10 cellular contexts compared by ENCODE assay signal in genomic region chr22:41512421-41513194, GRCh38. TPM values are rescaled to one million over a fixed set of nuclear protein-coding genes. Genes with fewer than 3 reads are reported as not detected.
DNase-seq lines count a peak whose midpoint lies in the region; ATAC-seq and TF ChIP-seq lines count a peak whose summit lies in the region.
"Had no signal": no experiment of that assay in that cellular context is flagged by ENCODE, and none has a peak within 500 bp of the region (broad histone marks: within the 10 kb centered on the region; RNA-seq: fewer than 3 reads in every experiment).

No MANE protein-coding gene starts in this region.

- peaks cover 10 to 16% of the 10 kb centered on the region in 2 donors for H3K4me1 Mint-ChIP-seq in stimulated activated naive B cell treated with anti-CD40 and anti-IgM and Interleukin-4, amounts not matched to agents 10 μg/mL and 1 μg/mL and 100 μg/mL, for 72 hours

- no peaks in the 10 kb centered on the region for H3K27me3 Mint-ChIP-seq in stimulated activated naive B cell treated with anti-CD40 and anti-IgM and Interleukin-4, amounts not matched to agents 10 μg/mL and 1 μg/mL and 100 μg/mL, for 72 hours

- peaks cover 48 to 57% of the 10 kb centered on the region in 2 donors for H3K36me3 Mint-ChIP-seq in stimulated activated naive B cell treated with anti-CD40 and anti-IgM and Interleukin-4, amounts not matched to agents 10 μg/mL and 1 μg/mL and 100 μg/mL, for 72 hours

- no peak overlapping the region for H3K4me3 Mint-ChIP-seq in stimulated activated naive B cell treated with anti-CD40 and anti-IgM and Interleukin-4, amounts not matched to agents 10 μg/mL and 1 μg/mL and 100 μg/mL, for 72 hours

- no peaks in the 10 kb centered on the region for H3K9me3 Mint-ChIP-seq in stimulated activated naive B cell treated with anti-CD40 and anti-IgM and Interleukin-4, amounts not matched to agents 10 μg/mL and 1 μg/mL and 100 μg/mL, for 72 hours

- DNase-seq in H7 (peak; percentile 98), foreskin keratinocyte (peak; percentile 26 to 55), renal cortical epithelial cell (ENCODE audit: low read depth) (peak; percentile 58)
- DNase-seq in activated CD8-positive, alpha-beta memory T cell treated with anti-CD3 and anti-CD28 coated beads, Interleukin-2, amount 50 U/mL, for 48 hours, result no peak
- no peak for DNase-seq in stimulated activated naive B cell treated with anti-CD40 and anti-IgM and Interleukin-4, amounts not matched to agents 10 μg/mL and 1 μg/mL and 100 μg/mL, for 72 hours
- DNase-seq: stimulated activated CD4-positive, alpha-beta T cell treated with anti-CD3 and anti-CD28 coated beads, Interleukin-15, amount 100 ng/mL, for 24 hours had no signal

- no peak overlapping the region for H3K27ac ChIP-seq in foreskin keratinocyte

- ATAC-seq in foreskin keratinocyte, result peak; percentile 79
- ATAC-seq in HG02973 (IDR thresholded peaks at IDR 0.05; ENCODE audit: unreplicated experiment), result no peak
- ATAC-seq in GM21723 (IDR thresholded peaks at IDR 0.05; ENCODE audit: unreplicated experiment), result no peak
- ATAC-seq in stimulated activated naive B cell treated with anti-CD40 and anti-IgM and Interleukin-4, amounts not matched to agents 10 μg/mL and 1 μg/mL and 100 μg/mL, for 72 hours (replicated peaks), result no peak

- no peak overlapping the region for H3K4me3 ChIP-seq in H7 (ENCODE audit: insufficient read depth, low read depth, low read length)

- no peak overlapping the region for H3K27ac Mint-ChIP-seq in stimulated activated naive B cell treated with anti-CD40 and anti-IgM and Interleukin-4, amounts not matched to agents 10 μg/mL and 1 μg/mL and 100 μg/mL, for 72 hours

- peaks cover 13% of the 10 kb centered on the region for H3K4me1 ChIP-seq in foreskin keratinocyte

- peaks cover 16% of the 10 kb centered on the region for H3K36me3 ChIP-seq in H7 (replicated peaks; ENCODE audit: control insufficient read depth, insufficient read depth, low read length)

- H3K27me3 ChIP-seq in H7 (ENCODE audit: control insufficient read depth, insufficient read depth, low read length) (no peaks in the 10 kb centered on the region), foreskin keratinocyte (no peaks in the 10 kb centered on the region)

- TF ChIP-seq CTCF in foreskin keratinocyte (conservative IDR thresholded peaks at IDR 0.05), result no peak

TF ChIP-seq in PFSK-1, 5 proteins besides CTCF, POLR2A, EP300 and RAD21:
- TF ChIP-seq FOXP2 (optimal IDR thresholded peaks at IDR 0.05; ENCODE audit: borderline replicate concordance, extremely low read depth, extremely low read length, insufficient read depth) (peak; percentile 30), REST (IDR thresholded peaks at IDR 0.05; ENCODE audit: insufficient read depth in 1 of 2, low read depth in 2 of 2, low read length in 2 of 2) (no peak), TAF1 (IDR thresholded peaks at IDR 0.05; ENCODE audit: borderline replicate concordance, insufficient read depth, low read length) (no peak)

RNA-seq across cellular contexts. Expression of gene POLR3H, which starts 31.7 kb away (rescaled TPM):
- 8.5 and 9.5 TPM in 2 replicates for total RNA-seq in H7 (2014; rRNA removed; shearing (Covaris generic))
- 67.2 TPM for polyA plus RNA-seq in PFSK-1 (2012; ENCODE audit: insufficient read length, low read depth)
- total RNA-seq in foreskin keratinocyte (32.7 and 32.9 TPM in 2 replicates), renal cortical epithelial cell (17.4 and 38.8 TPM in 2 replicates)
- 56.7 and 60.3 TPM in 2 replicates for polyA plus RNA-seq in foreskin keratinocyte

RNA-seq across cellular contexts. Expression of gene ACO2, which starts 43.7 kb away (rescaled TPM):
- 101 and 103 TPM in 2 replicates for total RNA-seq in H7 (2014; rRNA removed; shearing (Covaris generic))
- polyA plus RNA-seq in PFSK-1 (2012; ENCODE audit: insufficient read length, low read depth), result 143 TPM
- 76.5 and 79.6 TPM in 2 replicates for total RNA-seq in foreskin keratinocyte
- 68.4 and 74.2 TPM in 2 replicates for polyA plus RNA-seq in foreskin keratinocyte
- total RNA-seq in renal cortical epithelial cell, result 54.2 and 141 TPM in 2 replicates

RNA-seq across cellular contexts. Expression of gene PHF5A, which starts 44.1 kb away (rescaled TPM):
- total RNA-seq in H7 (2014; rRNA removed; shearing (Covaris generic)), result 111 and 115 TPM in 2 replicates
- 42.9 TPM for polyA plus RNA-seq in PFSK-1 (2012; ENCODE audit: insufficient read length, low read depth)
- total RNA-seq in foreskin keratinocyte, result 80.0 and 82.6 TPM in 2 replicates
- polyA plus RNA-seq in foreskin keratinocyte, result 88.2 and 98.2 TPM in 2 replicates
- 39.6 and 78.3 TPM in 2 replicates for total RNA-seq in renal cortical epithelial cell

RNA-seq across cellular contexts. Expression of gene CSDC2, which starts 48.2 kb away (rescaled TPM):
- 0.78 and 2.2 TPM in 2 replicates for total RNA-seq in H7 (2014; rRNA removed; shearing (Covaris generic))
- 17.0 TPM for polyA plus RNA-seq in PFSK-1 (2012; ENCODE audit: insufficient read length, low read depth)
- total RNA-seq in foreskin keratinocyte (not detected in 2 replicates), renal cortical epithelial cell (0.69 and 3.2 TPM in 2 replicates)
- polyA plus RNA-seq in foreskin keratinocyte, result not detected in 2 replicates
- total RNA-seq: activated CD8-positive, alpha-beta memory T cell treated with anti-CD3 and anti-CD28 coated beads for 36 hours had no signal

Comparison
In these comparisons a context has a peak if more than half of its experiments do, and no peak if none do; other contexts are left out.
1. DNase-seq: peak in H7 (single experiment), foreskin keratinocyte (2 of 2) and renal cortical epithelial cell (single experiment); none in activated CD8-positive, alpha-beta memory T cell treated with anti-CD3 and anti-CD28 coated beads, Interleukin-2, amount 50 U/mL, for 48 hours (single experiment) and stimulated activated naive B cell treated with anti-CD40 and anti-IgM and Interleukin-4, amounts not matched to agents 10 μg/mL and 1 μg/mL and 100 μg/mL, for 72 hours (single experiment).